ENCODE assay signal across 8 cellular contexts in the genomic region with DNA sequence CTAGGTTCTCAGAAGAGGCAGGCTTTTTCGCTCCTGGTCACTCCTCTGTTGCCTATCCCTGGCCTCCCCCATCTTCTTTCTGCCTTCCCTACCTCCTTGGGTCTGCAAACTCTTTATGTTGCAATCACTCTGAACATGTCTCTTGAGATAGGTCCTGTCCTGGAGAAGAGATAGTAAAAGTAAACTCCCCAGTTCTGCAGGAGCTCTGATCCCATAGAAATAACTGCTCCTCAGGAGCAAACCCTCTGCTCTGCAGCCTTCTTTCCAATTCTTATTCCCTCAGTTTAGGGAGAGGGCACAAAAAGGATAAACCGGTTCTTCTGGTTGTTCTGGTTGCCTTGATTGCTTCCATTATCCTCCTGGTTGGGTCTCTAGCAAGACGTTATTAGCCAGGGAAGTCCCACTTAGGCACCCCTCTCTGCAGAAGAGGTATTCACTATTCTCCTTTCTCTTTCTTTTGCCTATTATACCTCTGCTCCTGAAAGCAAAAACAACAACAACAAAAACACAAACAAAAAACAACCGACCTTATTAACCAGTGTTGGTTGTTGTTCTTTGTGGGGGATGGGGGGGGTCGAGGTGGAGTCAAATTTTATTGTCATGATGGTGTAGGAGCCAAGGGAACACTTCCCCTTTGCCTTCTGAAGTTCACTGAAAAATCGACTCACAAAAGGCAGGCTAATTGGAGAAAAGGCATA.
DNase-seq lines count a peak whose midpoint lies in the region; ATAC-seq and TF ChIP-seq lines count a peak whose summit lies in the region.

No MANE protein-coding gene starts in this region.

- H3K4me3 ChIP-seq in GM06990 (replicated peaks; ENCODE audit: low read depth, low read length) (peak overlapping the region; percentile 82), duodenal mucosa (ENCODE audit: low read depth in 1 of 2, low read length in 2 of 2) (peak overlapping the region; percentile 91 to 93), mucosa of rectum (ENCODE audit: low read length in 2 of 2) (peak overlapping the region; percentile 87 to 90)

- H3K36me3 ChIP-seq in GM06990 (ENCODE audit: control insufficient read depth, insufficient read depth, low read length) (peaks cover 7% of the 10 kb centered on the region), duodenal mucosa (ENCODE audit: control insufficient read depth in 1 of 2, insufficient read depth in 2 of 2, low read length in 2 of 2) (peaks cover 12 to 25% of the 10 kb centered on the region in 2 donors), mucosa of rectum (ENCODE audit: control insufficient read depth in 2 of 2, insufficient read depth in 2 of 2, low read length in 2 of 2) (peaks cover 18 to 30% of the 10 kb centered on the region in 2 donors)

- no peak for ATAC-seq in GM21717 (IDR thresholded peaks at IDR 0.05; ENCODE audit: unreplicated experiment)

- no peak for TF ChIP-seq CTCF in GM06990 (IDR thresholded peaks at IDR 0.05; ENCODE audit: insufficient read depth, low read length, poor library complexity, severe bottlenecking)

- H3K9me3 ChIP-seq in duodenal mucosa (ENCODE audit: control insufficient read depth in 1 of 2, low read length in 2 of 2) (peaks cover 0 to 3% of the 10 kb centered on the region in 2 donors), mucosa of rectum (ENCODE audit: control insufficient read depth in 2 of 2, low read length in 2 of 2) (no peaks in the 10 kb centered on the region)

- no peaks in the 10 kb centered on the region for H3K27me3 ChIP-seq in GM06990 (replicated peaks; ENCODE audit: control insufficient read depth, insufficient read depth, low read length)
- no peaks in the 10 kb centered on the region for H3K27me3 ChIP-seq in duodenal mucosa (ENCODE audit: control insufficient read depth in 1 of 2, insufficient read depth in 2 of 2, low read length in 2 of 2)
- H3K27me3 ChIP-seq in mucosa of rectum (ENCODE audit: control insufficient read depth in 2 of 2, insufficient read depth in 2 of 2, low read length in 2 of 2), result no peaks in the 10 kb centered on the region

- no peak for DNase-seq in GM06990 (ENCODE audit: extremely low read depth, insufficient read length)
- peak; percentile 91 for DNase-seq in NCI-H510A treated with DMSO at 0.1 percent for 48 hours (lab: John Stamatoyannopoulos, UW)
- no peak for DNase-seq in T1000 (lab: John Stamatoyannopoulos, UW)
- DNase-seq in midbrain (lab: John Stamatoyannopoulos, UW), result no peak
- no peak for DNase-seq in NCI-H187 treated with DMSO at 0.1 percent for 48 hours (lab: John Stamatoyannopoulos, UW)

- H3K4me1 ChIP-seq in duodenal mucosa (ENCODE audit: control insufficient read depth in 1 of 2, insufficient read depth in 2 of 2, low read length in 2 of 2) (peaks cover 41 to 49% of the 10 kb centered on the region in 2 donors), mucosa of rectum (ENCODE audit: control insufficient read depth in 2 of 2, insufficient read depth in 2 of 2, low read length in 2 of 2) (peaks cover 15 to 21% of the 10 kb centered on the region in 2 donors)

- peak overlapping the region; percentile 54 to 55 for H3K9ac ChIP-seq in duodenal mucosa (ENCODE audit: low read depth in 1 of 2, low read length in 2 of 2)
- peak overlapping the region; percentile 16 to 66 for H3K9ac ChIP-seq in mucosa of rectum (ENCODE audit: low read depth in 1 of 2, low read length in 2 of 2)

- H3K27ac ChIP-seq in duodenal mucosa (ENCODE audit: low read depth, low read length) (no peak overlapping the region), mucosa of rectum (ENCODE audit: low read depth in 2 of 2, low read length in 2 of 2) (peak overlapping the region; percentile 45 to 93)
